In genomic region chr5:173315495-173316352, GRCh38 we compare ENCODE assay signal across 8 cellular contexts. TPM values are rescaled to one million over a fixed set of nuclear protein-coding genes. Genes with fewer than 3 reads are reported as not detected.
A peak's percentile ranks its signal among the peaks of the same experiment; 100 is the strongest.
DNase-seq lines count a peak whose midpoint lies in the region; ATAC-seq and TF ChIP-seq lines count a peak whose summit lies in the region.

No MANE protein-coding gene starts in this region.

- peaks cover 3 to 83% (median 59%) of the 10 kb centered on the region in 5 donors for H3K27me3 Mint-ChIP-seq in naive thymus-derived CD4-positive, alpha-beta T cell

- CTCF ChIA-PET in naive thymus-derived CD4-positive, alpha-beta T cell (lab: Charles Lee), result interaction anchor here (0.6 kb wide), 1 partner anchor 855 kb away, joined by 7 read pairs; no protein-coding TSS in a partner anchor

- DNase-seq in H4 (ENCODE audit: low spot score) (peak; percentile 66), RPMI7951 (ENCODE audit: low read depth) (peak; percentile 75), globus pallidus (ENCODE audit: low spot score) (peak; percentile 66), sigmoid colon (peak; percentile 86)
- DNase-seq in naive thymus-derived CD4-positive, alpha-beta T cell, result no peak

- no peak overlapping the region for H3K27ac Mint-ChIP-seq in naive thymus-derived CD4-positive, alpha-beta T cell

- no peak for ATAC-seq in HG03457 (IDR thresholded peaks at IDR 0.05; ENCODE audit: unreplicated experiment)
- no peak for ATAC-seq in GM21576 (IDR thresholded peaks at IDR 0.05; ENCODE audit: unreplicated experiment)
- ATAC-seq in naive thymus-derived CD4-positive, alpha-beta T cell, result no peak
- no peak for ATAC-seq in GM21737 (IDR thresholded peaks at IDR 0.05; ENCODE audit: unreplicated experiment)

- TF ChIP-seq CTCF in sigmoid colon (IDR thresholded peaks at IDR 0.05), result no peak

- H3K36me3 Mint-ChIP-seq in naive thymus-derived CD4-positive, alpha-beta T cell, result peaks cover 0 to 17% (median 0%) of the 10 kb centered on the region in 5 donors

- H3K4me3 ChIP-seq in sigmoid colon, result peak overlapping the region in 3 of 4 donors; percentile 10 to 20 (median 11)
- H3K4me3 ChIP-seq in naive thymus-derived CD4-positive, alpha-beta T cell (ENCODE audit: low read length), result no peak overlapping the region

- TF ChIP-seq EP300 in sigmoid colon (IDR thresholded peaks at IDR 0.05), result no peak

- 15 to 41% methylated on average over 21 of the region's 21 CpGs for WGBS in sigmoid colon, 2 donors

- no peak overlapping the region for H3K4me3 Mint-ChIP-seq in naive thymus-derived CD4-positive, alpha-beta T cell

- H3K27me3 ChIP-seq in sigmoid colon, result no peaks in the 10 kb centered on the region
- no peaks in the 10 kb centered on the region for H3K27me3 ChIP-seq in naive thymus-derived CD4-positive, alpha-beta T cell (ENCODE audit: control insufficient read depth in 2 of 2, insufficient read depth in 2 of 2, low read length in 2 of 2)

- H3K9me3 Mint-ChIP-seq in naive thymus-derived CD4-positive, alpha-beta T cell, result peaks cover 0 to 4% (median 0%) of the 10 kb centered on the region in 11 donors

- H3K36me3 ChIP-seq in sigmoid colon, result no peaks in the 10 kb centered on the region
- H3K36me3 ChIP-seq in naive thymus-derived CD4-positive, alpha-beta T cell (ENCODE audit: control insufficient read depth in 2 of 3, insufficient read depth in 3 of 3, low read length in 3 of 3), result no peaks in the 10 kb centered on the region

- peaks cover 0 to 8% (median 0%) of the 10 kb centered on the region in 7 donors for H3K4me1 Mint-ChIP-seq in naive thymus-derived CD4-positive, alpha-beta T cell

- POLR2A ChIA-PET in naive thymus-derived CD4-positive, alpha-beta T cell (lab: Charles Lee), result no interaction called here

- intact Hi-C loops in sigmoid colon (cut with DNase I), result loop anchor here (10.0 kb wide), 1 partner anchor 569 kb away; the partner anchor contains the start of gene CPEB4
- intact Hi-C loops in naive thymus-derived CD4-positive, alpha-beta T cell (cut with micrococcal nuclease), result no loop called here

- no peaks in the 10 kb centered on the region for H3K9me3 ChIP-seq in sigmoid colon
- H3K9me3 ChIP-seq in naive thymus-derived CD4-positive, alpha-beta T cell (ENCODE audit: control insufficient read depth in 2 of 3, low read length in 3 of 3), result no peaks in the 10 kb centered on the region

- peak overlapping the region; percentile 47 to 75 (median 57) for H3K27ac ChIP-seq in sigmoid colon
- no peak overlapping the region for H3K27ac ChIP-seq in naive thymus-derived CD4-positive, alpha-beta T cell (ENCODE audit: low read depth, low read length)

- TF ChIP-seq POLR2A in sigmoid colon (IDR thresholded peaks at IDR 0.05), result no peak

- H3K4me1 ChIP-seq in sigmoid colon, result peaks cover 0 to 53% (median 48%) of the 10 kb centered on the region in 4 donors
- H3K4me1 ChIP-seq in naive thymus-derived CD4-positive, alpha-beta T cell (ENCODE audit: control insufficient read depth in 2 of 2, insufficient read depth in 2 of 2, low read length in 2 of 2), result no peaks in the 10 kb centered on the region

RNA-seq across cellular contexts. Expression of gene STC2, which starts 12.5 kb away (rescaled TPM):
- total RNA-seq in H4 (2014; rRNA removed; shearing (Covaris generic)), result 36.6 and 43.8 TPM in 2 replicates
- total RNA-seq in RPMI7951 (2014; rRNA removed; shearing (Covaris generic)), result 46.1 and 68.5 TPM in 2 replicates
- total RNA-seq in sigmoid colon, result 10 to 100 TPM in 3 of 4 donors, 1 to 10 TPM in 1; 9.9 to 40.7 (median 20.9) TPM
- polyA plus RNA-seq in sigmoid colon, result 1 to 10 TPM in 1 of 3 donors, not detected in 2; 3.3 TPM
- 10 to 100 TPM in 1 of 5 experiments, not detected in 4; 28.3 TPM for total RNA-seq in naive thymus-derived CD4-positive, alpha-beta T cell
- not detected for polyA plus RNA-seq in naive thymus-derived CD4-positive, alpha-beta T cell

Comparison
In these comparisons a context has a peak if more than half of its experiments do, and no peak if none do; other contexts are left out.
1. DNase-seq: peak in H4 (single experiment), RPMI7951 (single experiment), globus pallidus (single experiment) and sigmoid colon (single experiment); none in naive thymus-derived CD4-positive, alpha-beta T cell (0 of 9).